ENCODE assay signal across 13 cellular contexts in genomic region chr4:127936974-127937373, GRCh38. TPM values are rescaled to one million over a fixed set of nuclear protein-coding genes. Genes with fewer than 3 reads are reported as not detected.
DNase-seq lines count a peak whose midpoint lies in the region; ATAC-seq, FAIRE-seq and TF ChIP-seq lines count a peak whose summit lies in the region.
"Had no signal": no experiment of that assay in that cellular context is flagged by ENCODE, and none has a peak within 500 bp of the region (broad histone marks: within the 10 kb centered on the region; RNA-seq: fewer than 3 reads in every experiment).

No MANE protein-coding gene starts in this region.

- DNase-seq in GM03348 (ENCODE audit: low spot score) (peak; percentile 52), M059J (ENCODE audit: low read depth) (peak; percentile 53), bronchial epithelial cell (ENCODE audit: low read depth) (peak; percentile 39), mesothelial cell of epicardium (ENCODE audit: low spot score in 2 of 2, unreplicated experiment in 2 of 2) (no peak), GF-D8 (lab: John Stamatoyannopoulos, UW) (no peak)
- DNase-seq: activated CD4-positive, alpha-beta T cell treated with anti-CD3 and anti-CD28 coated beads, Interleukin-2, amount 50 U/mL, for 1 hour; activated gamma-delta T cell treated with Interleukin-2 at 50 U/mL for 16 hours; CD4-positive, alpha-beta T cell; endodermal cell; naive thymus-derived CD8-positive, alpha-beta T cell had no signal

- FAIRE-seq in bronchial epithelial cell (lab: Jason Lieb, UNC): no peak

- no peak overlapping the region for H3K4me3 ChIP-seq in bronchial epithelial cell (ENCODE audit: low read depth, low read length)
- H3K4me3 ChIP-seq: thoracic aorta had no signal

- no peaks in the 10 kb centered on the region for H3K27me3 ChIP-seq in bronchial epithelial cell (ENCODE audit: control insufficient read depth, insufficient read depth, low read length)

- H3K36me3 Mint-ChIP-seq in mesothelial cell of epicardium: peaks cover 20% of the 10 kb centered on the region

- H3K27me3 Mint-ChIP-seq in mesothelial cell of epicardium (ENCODE audit: low read depth): no peaks in the 10 kb centered on the region
- H3K27me3 Mint-ChIP-seq: CD4-positive, alpha-beta T cell; naive thymus-derived CD8-positive, alpha-beta T cell had no signal

- peaks cover 4% of the 10 kb centered on the region for H3K4me1 Mint-ChIP-seq in mesothelial cell of epicardium
- H3K4me1 Mint-ChIP-seq: endodermal cell had no signal

- H3K4me3 Mint-ChIP-seq in mesothelial cell of epicardium: no peak overlapping the region
- H3K4me3 Mint-ChIP-seq: CD4-positive, alpha-beta T cell; endodermal cell; naive thymus-derived CD8-positive, alpha-beta T cell had no signal

- H3K27ac Mint-ChIP-seq in mesothelial cell of epicardium: peak overlapping the region; percentile 19
- H3K27ac Mint-ChIP-seq: CD4-positive, alpha-beta T cell; endodermal cell had no signal

- H3K9me3 Mint-ChIP-seq in mesothelial cell of epicardium: no peaks in the 10 kb centered on the region
- H3K9me3 Mint-ChIP-seq: CD4-positive, alpha-beta T cell; endodermal cell; naive thymus-derived CD8-positive, alpha-beta T cell had no signal

- H3K36me3 ChIP-seq in bronchial epithelial cell (ENCODE audit: control insufficient read depth, insufficient read depth, low read length): no peaks in the 10 kb centered on the region

- ATAC-seq in HG02623 (IDR thresholded peaks at IDR 0.05; ENCODE audit: unreplicated experiment): no peak
- ATAC-seq in GM21619 (IDR thresholded peaks at IDR 0.05; ENCODE audit: unreplicated experiment): no peak
- ATAC-seq: naive thymus-derived CD8-positive, alpha-beta T cell had no signal

- no peak for TF ChIP-seq CTCF in bronchial epithelial cell (IDR thresholded peaks at IDR 0.05; ENCODE audit: insufficient read depth, low read length, severe bottlenecking)
- TF ChIP-seq CTCF in mesothelial cell of epicardium (IDR thresholded peaks at IDR 0.05; ENCODE audit: unreplicated experiment): no peak

RNA-seq across cellular contexts. Expression of gene MFSD8, which starts 28.0 kb away (rescaled TPM):
- total RNA-seq in M059J (2014; rRNA removed; shearing (Covaris generic)): 8.0 and 10.1 TPM in 2 replicates
- total RNA-seq in bronchial epithelial cell: 12.3 and 13.7 TPM in 2 replicates
- 29.6 to 33.9 TPM (median 29.9 TPM) in 3 replicates for total RNA-seq in mesothelial cell of epicardium

RNA-seq across cellular contexts. Expression of gene ABHD18, which starts 28.2 kb away (rescaled TPM):
- 5.3 and 9.9 TPM in 2 replicates for total RNA-seq in M059J (2014; rRNA removed; shearing (Covaris generic))
- total RNA-seq in bronchial epithelial cell (5.9 and 7.1 TPM in 2 replicates), mesothelial cell of epicardium (15.0 to 17.7 TPM (median 16.3 TPM) in 3 replicates)

RNA-seq across cellular contexts. Expression of gene PLK4, which starts 56.3 kb away (rescaled TPM):
- 13.8 and 18.6 TPM in 2 replicates for total RNA-seq in M059J (2014; rRNA removed; shearing (Covaris generic))
- total RNA-seq in bronchial epithelial cell: 0.53 and 1.7 TPM in 2 replicates
- total RNA-seq in mesothelial cell of epicardium: 11.6 to 14.3 TPM (median 14.1 TPM) in 3 replicates

Comparison
In these comparisons a context has a peak if more than half of its experiments do, and no peak if none do; other contexts are left out.
1. DNase-seq: peak in GM03348 (single experiment), M059J (single experiment) and bronchial epithelial cell (single experiment); none in mesothelial cell of epicardium (0 of 2) and GF-D8 (single experiment).